In the genomic region with DNA sequence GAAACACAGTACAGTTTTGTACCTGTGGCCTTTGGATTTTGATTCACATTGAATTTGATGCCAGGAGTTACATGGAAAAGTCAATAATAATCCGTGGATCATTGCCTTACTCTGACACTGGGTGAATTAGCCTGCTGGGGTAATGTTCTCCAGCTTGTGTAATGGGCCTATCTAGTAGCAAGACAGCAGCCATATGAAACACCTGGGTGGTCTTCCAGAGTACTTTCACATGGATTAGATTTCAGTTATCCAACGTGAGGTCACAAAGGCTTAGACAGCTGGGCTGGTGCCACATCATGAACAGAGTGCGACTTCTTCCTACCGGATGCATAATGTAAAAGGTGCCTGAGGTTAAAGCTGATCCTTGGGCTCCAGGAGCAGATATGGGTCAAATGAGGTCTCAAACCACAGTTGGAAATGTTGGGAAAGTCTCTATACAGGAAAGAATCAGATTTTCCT, we compare ENCODE assay signal across 15 cellular contexts.
"Had no signal": no experiment of that assay in that cellular context is flagged by ENCODE, and none has a peak within 500 bp of the region (broad histone marks: within the 10 kb centered on the region; RNA-seq: fewer than 3 reads in every experiment).

No MANE protein-coding gene starts in this region.

- ATAC-seq: gastroesophageal sphincter; mucosa of descending colon; naive thymus-derived CD8-positive, alpha-beta T cell had no signal

- DNase-seq: esophagus squamous epithelium; foreskin fibroblast; glutamatergic neuron; islet precursor cell; left ventricle myocardium inferior; mesendoderm; mucosa of descending colon; naive thymus-derived CD8-positive, alpha-beta T cell; posterior cingulate gyrus; small intestine; stimulated activated CD4-positive, alpha-beta T cell treated with anti-CD3 and anti-CD28 coated beads, Interleukin-12 subunit alpha, Interleukin-12 subunit beta, amount 100 ng/mL, for 4 hours; stimulated activated naive CD4-positive, alpha-beta T cell; stomach; substantia nigra had no signal
